In genomic region chr2:9630750-9631483, GRCh38 we compare ENCODE assay signal across 8 cellular contexts. TPM values are rescaled to one million over a fixed set of nuclear protein-coding genes. Genes with fewer than 3 reads are reported as not detected.
DNase-seq lines count a peak whose midpoint lies in the region; ATAC-seq and TF ChIP-seq lines count a peak whose summit lies in the region.

Gene YWHAQ (minus strand): TSS chr2:9630997. CDS start chr2:9630452, 545 bp downstream.

- H3K4me1 ChIP-seq in spleen: peaks cover 34 to 50% (median 47%) of the 10 kb centered on the region in 6 donors

- H3K27me3 ChIP-seq in spleen (replicated peaks in 1 of 7): no peaks in the 10 kb centered on the region

- no peaks in the 10 kb centered on the region for H3K9me3 ChIP-seq in spleen

- peaks cover 0 to 28% (median 7%) of the 10 kb centered on the region in 6 donors for H3K36me3 ChIP-seq in spleen

- DNase-seq in AG08396 (ENCODE audit: low spot score): peak; percentile 99
- peak; percentile 99 for DNase-seq in NCI-H345 treated with DMSO at 0.1 percent for 48 hours (lab: John Stamatoyannopoulos, UW; ENCODE audit: unreplicated experiment)
- peak; percentile 94 to 97 (median 96) for DNase-seq in activated CD4-positive, CD25-positive, alpha-beta regulatory T cell (lab: John Stamatoyannopoulos, UW)
- peak; percentile 97 for DNase-seq in central memory CD4-positive, alpha-beta T cell
- DNase-seq in inferior parietal cortex (ENCODE audit: extremely low spot score): peak; percentile 98
- DNase-seq in spleen: peak; percentile 98

- H3K27ac ChIP-seq in spleen: peak within 1 kb of the TSS; percentile 89 to 97 (median 95)

- TF ChIP-seq POLR2A in spleen (IDR thresholded peaks at IDR 0.05): peak; percentile 77 to 96 (median 81)

- ATAC-seq in GM19023 (IDR thresholded peaks at IDR 0.05; ENCODE audit: unreplicated experiment) (peak; percentile 92), HG03280 (IDR thresholded peaks at IDR 0.05; ENCODE audit: unreplicated experiment) (peak; percentile 93)

- peak within 1 kb of the TSS; percentile 61 to 91 (median 84) for H3K4me3 ChIP-seq in spleen

- peak in 2 of 11 experiments; percentile 13 to 40 for TF ChIP-seq CTCF in spleen (IDR thresholded peaks at IDR 0.05 in 8 of 11, conservative IDR thresholded peaks at IDR 0.05 in 3 of 11)

- 0 to 1% (median 1%) methylated on average over 19 to 81 of the region's 81 CpGs for WGBS in spleen, 5 donors

- intact Hi-C loops in spleen (cut with DNase I; ENCODE audit: low total_unique reads): no loop called here

RNA-seq across cellular contexts. Expression of gene YWHAQ, which starts in this region (rescaled TPM):
- total RNA-seq in spleen: 100 to 1,000 TPM; 118 to 162 (median 136) TPM
- polyA plus RNA-seq in spleen: 100 to 1,000 TPM in 2 of 3 donors, 10 to 100 TPM in 1; 69.0 to 129 (median 124) TPM

Comparison
In these comparisons a context has a peak if more than half of its experiments do, and no peak if none do; other contexts are left out.
1. Peak in every context shown above with its lines: DNase-seq, ATAC-seq, H3K4me3 ChIP-seq and H3K27ac ChIP-seq.